Comparison of ENCODE assay signal across 9 cellular contexts in genomic region chr1:59707216-59707615, GRCh38.
A peak's percentile ranks its signal among the peaks of the same experiment; 100 is the strongest.
DNase-seq lines count a peak whose midpoint lies in the region; ATAC-seq and TF ChIP-seq lines count a peak whose summit lies in the region.
"Had no signal": no experiment of that assay in that cellular context is flagged by ENCODE, and none has a peak within 500 bp of the region (broad histone marks: within the 10 kb centered on the region; RNA-seq: fewer than 3 reads in every experiment).

No MANE protein-coding gene starts in this region.

- no peak overlapping the region for H3K4me3 Mint-ChIP-seq in activated T-cell treated with anti-CD3 and anti-CD28 coated beads, Interleukin-2, amount 50 U/mL, for 72 hours
- H3K4me3 Mint-ChIP-seq: stimulated activated naive CD8-positive, alpha-beta T cell treated with anti-CD3 and anti-CD28 coated beads, Interleukin-15, Interleukin-2, amounts not matched to agents 100 ng/mL and 50 ng/mL, for 24 hours had no signal

- H3K27ac Mint-ChIP-seq in activated T-cell treated with anti-CD3 and anti-CD28 coated beads, Interleukin-2, amount 50 U/mL, for 72 hours, result peak overlapping the region; percentile 32
- H3K27ac Mint-ChIP-seq: stimulated activated naive CD8-positive, alpha-beta T cell treated with anti-CD3 and anti-CD28 coated beads, Interleukin-15, Interleukin-2, amounts not matched to agents 100 ng/mL and 50 ng/mL, for 24 hours had no signal

- peaks cover 5% of the 10 kb centered on the region for H3K4me1 Mint-ChIP-seq in activated T-cell treated with anti-CD3 and anti-CD28 coated beads, Interleukin-2, amount 50 U/mL, for 72 hours (ENCODE audit: low read depth)

- no peaks in the 10 kb centered on the region for H3K27me3 ChIP-seq in vagina

- peaks cover 0 to 4% of the 10 kb centered on the region in 2 donors for H3K36me3 Mint-ChIP-seq in activated T-cell treated with anti-CD3 and anti-CD28 coated beads, Interleukin-2, amount 50 U/mL, for 72 hours (ENCODE audit: insufficient read depth in 2 of 2)

- TF ChIP-seq POLR2A in vagina (IDR thresholded peaks at IDR 0.05), result no peak

- peaks cover 0 to 2% of the 10 kb centered on the region in 2 donors for H3K9me3 Mint-ChIP-seq in activated T-cell treated with anti-CD3 and anti-CD28 coated beads, Interleukin-2, amount 50 U/mL, for 72 hours

- H3K9me3 ChIP-seq in mucosa of descending colon (no peaks in the 10 kb centered on the region), vagina (no peaks in the 10 kb centered on the region)

- H3K27ac ChIP-seq in vagina, result peak overlapping the region; percentile 82

- no peak overlapping the region for H3K4me3 ChIP-seq in mucosa of descending colon
- no peak overlapping the region for H3K4me3 ChIP-seq in vagina

- no peak for DNase-seq in activated T-cell treated with anti-CD3 and anti-CD28 coated beads, Interleukin-2, amount 50 U/mL, for 72 hours
- DNase-seq in activated T-cell treated with anti-CD3 and anti-CD28 coated beads for 4 hours (no peak), epidermal melanocyte (ENCODE audit: insufficient read length, low spot score) (peak; percentile 57), mucosa of descending colon (no peak), vagina (ENCODE audit: extremely low spot score in 2 of 2) (no peak), inferior parietal cortex (ENCODE audit: extremely low spot score) (no peak), NCI-H345 (lab: John Stamatoyannopoulos, UW) (no peak)
- no peak for DNase-seq in activated effector memory CD4-positive, alpha-beta T cell treated with anti-CD3 and anti-CD28 coated beads, Interleukin-2, amount 50 U/mL, for 16 hours

- no peaks in the 10 kb centered on the region for H3K27me3 Mint-ChIP-seq in activated T-cell treated with anti-CD3 and anti-CD28 coated beads, Interleukin-2, amount 50 U/mL, for 72 hours (ENCODE audit: low read depth)
- H3K27me3 Mint-ChIP-seq: stimulated activated naive CD8-positive, alpha-beta T cell treated with anti-CD3 and anti-CD28 coated beads, Interleukin-15, Interleukin-2, amounts not matched to agents 100 ng/mL and 50 ng/mL, for 24 hours had no signal

- intact Hi-C loops in mucosa of descending colon (cut with DNase I, micrococcal nuclease), result loop anchor here in 1 of 2 donors (10.0 kb wide), 1 partner anchor 962 kb away; no protein-coding TSS in a partner anchor
- intact Hi-C loops in vagina (cut with DNase I), result loop anchor here (10.0 kb wide), 3 partner anchors 48 to 962 kb away; partner anchors contain the start of gene FGGY

- ATAC-seq in activated T-cell treated with anti-CD3 and anti-CD28 coated beads, Interleukin-2, amount 50 U/mL, for 72 hours (replicated peaks in 1 of 2), result no peak
- ATAC-seq in mucosa of descending colon, result peak; percentile 71

- H3K4me1 ChIP-seq in mucosa of descending colon (ENCODE audit: low read depth), result no peaks in the 10 kb centered on the region
- peaks cover 49% of the 10 kb centered on the region for H3K4me1 ChIP-seq in vagina

- no peak for TF ChIP-seq CTCF in mucosa of descending colon (IDR thresholded peaks at IDR 0.05)
- TF ChIP-seq CTCF in vagina (IDR thresholded peaks at IDR 0.05), result no peak

- no peaks in the 10 kb centered on the region for H3K36me3 ChIP-seq in mucosa of descending colon (ENCODE audit: low read depth)
- H3K36me3 ChIP-seq in vagina, result no peaks in the 10 kb centered on the region
